ENCODE assay signal across 10 cellular contexts in genomic region chr19:43638991-43639494, GRCh38. TPM values are rescaled to one million over a fixed set of nuclear protein-coding genes. Genes with fewer than 3 reads are reported as not detected.
DNase-seq lines count a peak whose midpoint lies in the region; ATAC-seq and TF ChIP-seq lines count a peak whose summit lies in the region.
"Had no signal": no experiment of that assay in that cellular context is flagged by ENCODE, and none has a peak within 500 bp of the region (broad histone marks: within the 10 kb centered on the region; RNA-seq: fewer than 3 reads in every experiment).

No MANE protein-coding gene starts in this region.

- H3K4me3 ChIP-seq in OCI-LY1 (ENCODE audit: low read depth, low read length, poor library complexity, severe bottlenecking) (peak overlapping the region; percentile 25), endodermal cell (ENCODE audit: low read length) (peak overlapping the region; percentile 86), neuron (ENCODE audit: low read length) (peak overlapping the region; percentile 91), MG63 (no peak overlapping the region)

- DNase-seq in CD14-positive monocyte (ENCODE audit: low spot score) (no peak), endodermal cell (no peak), AG08395 (ENCODE audit: low spot score) (no peak), MG63 (no peak)
- no peak for DNase-seq in activated effector memory CD4-positive, alpha-beta T cell treated with anti-CD3 and anti-CD28 coated beads, Interleukin-2, amount 50 U/mL, for 16 hours
- DNase-seq: NCI-H526 treated with DMSO at 0.1 percent for 48 hours had no signal

- TF ChIP-seq CTCF in CD14-positive monocyte (IDR thresholded peaks at IDR 0.05): no peak
- no peak for TF ChIP-seq CTCF in OCI-LY1 (IDR thresholded peaks at IDR 0.05; ENCODE audit: low read length)
- no peak for TF ChIP-seq CTCF in endodermal cell (conservative IDR thresholded peaks at IDR 0.05)

- 7 to 12% methylated on average over 9 to 14 of the region's 15 CpGs for WGBS in endodermal cell (ENCODE audit: insufficient coverage in 1 of 2, insufficient read length in 1 of 2), 2 experiments

- H3K27me3 Mint-ChIP-seq in CD14-positive monocyte (ENCODE audit: low read depth in 3 of 3) (peaks cover 54 to 66% (median 61%) of the 10 kb centered on the region in 3 donors), endodermal cell (ENCODE audit: insufficient read depth) (peaks cover 83% of the 10 kb centered on the region)

- no peak overlapping the region for H2AFZ ChIP-seq in OCI-LY1 (ENCODE audit: low read length)
- no peak overlapping the region for H2AFZ ChIP-seq in neuron (ENCODE audit: low read depth, low read length)

- H3K9me3 Mint-ChIP-seq in CD14-positive monocyte (peaks cover 0 to 23% (median 11%) of the 10 kb centered on the region in 7 donors), endodermal cell (peaks cover 2% of the 10 kb centered on the region)

- peak overlapping the region; percentile 45; the same call in 1 of the 2 replicates for H3K4me2 ChIP-seq in OCI-LY1 (ENCODE audit: low read length)

- no peak for ATAC-seq in HG03469 (IDR thresholded peaks at IDR 0.05; ENCODE audit: unreplicated experiment)

- H3K4me1 ChIP-seq in OCI-LY1 (ENCODE audit: insufficient read depth, low read length, severe bottlenecking): peaks cover 3% of the 10 kb centered on the region
- H3K4me1 ChIP-seq in endodermal cell (ENCODE audit: control insufficient read depth, insufficient read depth, low read length): no peaks in the 10 kb centered on the region
- peaks cover 50% of the 10 kb centered on the region for H3K4me1 ChIP-seq in neuron (ENCODE audit: insufficient read depth, low read length)

- no peaks in the 10 kb centered on the region for H3K79me2 ChIP-seq in OCI-LY1 (ENCODE audit: insufficient read depth, low read length)

- H3K4me1 Mint-ChIP-seq in CD14-positive monocyte (peaks cover 17% of the 10 kb centered on the region), endodermal cell (peaks cover 14% of the 10 kb centered on the region)

- H3K27ac Mint-ChIP-seq in CD14-positive monocyte (peak overlapping the region in 1 of 7 donors; percentile 52), endodermal cell (no peak overlapping the region)

- H3K27me3 ChIP-seq in OCI-LY1 (ENCODE audit: insufficient read depth, low read length) (0 out of 2 replicates have a peak, but pooled peaks cover 13% of the 10 kb centered on the region), endodermal cell (ENCODE audit: control insufficient read depth, insufficient read depth, low read length, poor library complexity, severe bottlenecking) (peaks cover 43% of the 10 kb centered on the region), neuron (ENCODE audit: insufficient read depth, low read length) (no peaks in the 10 kb centered on the region), MG63 (peaks cover 30% of the 10 kb centered on the region)

- H3K9me3 ChIP-seq in OCI-LY1 (ENCODE audit: low read length) (no peaks in the 10 kb centered on the region), endodermal cell (ENCODE audit: control insufficient read depth, low read length) (no peaks in the 10 kb centered on the region), neuron (ENCODE audit: low read length) (no peaks in the 10 kb centered on the region), MG63 (no peaks in the 10 kb centered on the region)

- H3K9ac ChIP-seq in OCI-LY1 (ENCODE audit: low read length): no peak overlapping the region
- H3K9ac ChIP-seq in endodermal cell (ENCODE audit: extremely low read depth, low read length, poor library complexity, severe bottlenecking): peak overlapping the region; percentile 27

- H3K27ac ChIP-seq in OCI-LY1 (ENCODE audit: low read depth, low read length, poor library complexity, severe bottlenecking): no peak overlapping the region
- no peak overlapping the region for H3K27ac ChIP-seq in endodermal cell (ENCODE audit: low read depth, low read length)

- H3F3A ChIP-seq in OCI-LY1 (ENCODE audit: insufficient read depth, low read length): no peaks in the 10 kb centered on the region

- intact Hi-C loops in CD14-positive monocyte (cut with micrococcal nuclease): no loop called here

- H3K4me3 Mint-ChIP-seq in CD14-positive monocyte (peak overlapping the region; percentile 69 to 88), endodermal cell (peak overlapping the region; percentile 70)

- H4K20me1 ChIP-seq in OCI-LY1 (ENCODE audit: insufficient read depth, low read length): no peaks in the 10 kb centered on the region

- H3K36me3 Mint-ChIP-seq in CD14-positive monocyte (peaks cover 12 to 19% of the 10 kb centered on the region in 2 donors), endodermal cell (ENCODE audit: low read depth) (no peaks in the 10 kb centered on the region)

- no peaks in the 10 kb centered on the region for H3K36me3 ChIP-seq in OCI-LY1 (ENCODE audit: insufficient read depth, low read length)
- no peaks in the 10 kb centered on the region for H3K36me3 ChIP-seq in endodermal cell (ENCODE audit: control insufficient read depth, insufficient read depth, low read length)
- no peaks in the 10 kb centered on the region for H3K36me3 ChIP-seq in neuron (ENCODE audit: insufficient read depth, low read length)
- H3K36me3 ChIP-seq in MG63: no peaks in the 10 kb centered on the region

- no peaks in the 10 kb centered on the region for H3K9me2 ChIP-seq in OCI-LY1 (ENCODE audit: low read depth, low read length)

RNA-seq across cellular contexts. Expression of gene CADM4, which starts 0.6 kb away (rescaled TPM):
- under 1 TPM; 0.10 to 0.31 TPM for polyA plus RNA-seq in CD14-positive monocyte
- total RNA-seq in endodermal cell: 10 to 100 TPM in 1 of 2 donors, 1 to 10 TPM in 1; 9.3 to 19.9 TPM
- 68.9 TPM for polyA plus RNA-seq in endodermal cell (2013, experiment 1 of 2)
- 58.7 TPM for polyA plus RNA-seq in endodermal cell (2013, experiment 2 of 2)
- 0.22 and 3.0 TPM in 2 replicates for total RNA-seq in MG63 (2014; rRNA removed; shearing (Covaris generic); ENCODE audit: low replicate concordance)

RNA-seq across cellular contexts. Expression of gene ZNF428, which starts 19.6 kb away (rescaled TPM):
- 1 to 10 TPM; 3.8 to 3.9 TPM for polyA plus RNA-seq in CD14-positive monocyte
- total RNA-seq in endodermal cell: 10 to 100 TPM; 44.3 to 46.8 TPM
- polyA plus RNA-seq in endodermal cell (2013, experiment 1 of 2): 71.4 TPM
- polyA plus RNA-seq in endodermal cell (2013, experiment 2 of 2): 66.6 TPM
- 45.8 and 101 TPM in 2 replicates for total RNA-seq in MG63 (2014; rRNA removed; shearing (Covaris generic); ENCODE audit: low replicate concordance)

RNA-seq across cellular contexts. Expression of gene SRRM5, which starts 27.2 kb away (rescaled TPM):
- polyA plus RNA-seq in CD14-positive monocyte: not detected
- under 1 TPM; 0.35 to 0.37 TPM for total RNA-seq in endodermal cell
- 0.11 TPM for polyA plus RNA-seq in endodermal cell (2013, experiment 1 of 2)
- polyA plus RNA-seq in endodermal cell (2013, experiment 2 of 2): not detected
- total RNA-seq in MG63 (2014; rRNA removed; shearing (Covaris generic); ENCODE audit: low replicate concordance): not detected in 2 replicates
- total RNA-seq: pulmonary artery endothelial cell had no signal

RNA-seq across cellular contexts. Expression of gene PLAUR, which starts 30.9 kb away (rescaled TPM):
- polyA plus RNA-seq in CD14-positive monocyte: 100 to 1,000 TPM; 212 to 284 TPM
- 10 to 100 TPM; 14.7 to 21.5 TPM for total RNA-seq in endodermal cell
- polyA plus RNA-seq in endodermal cell (2013, experiment 1 of 2): 20.1 TPM
- 17.1 TPM for polyA plus RNA-seq in endodermal cell (2013, experiment 2 of 2)
- total RNA-seq in MG63 (2014; rRNA removed; shearing (Covaris generic); ENCODE audit: low replicate concordance): 14.7 and 43.2 TPM in 2 replicates

RNA-seq across cellular contexts. Expression of gene ZNF576, which starts 42.6 kb away (rescaled TPM):
- 1 to 10 TPM; 7.2 to 8.4 TPM for polyA plus RNA-seq in CD14-positive monocyte
- 10 to 100 TPM; 11.9 to 12.1 TPM for total RNA-seq in endodermal cell
- 10.8 TPM for polyA plus RNA-seq in endodermal cell (2013, experiment 1 of 2)
- 7.1 TPM for polyA plus RNA-seq in endodermal cell (2013, experiment 2 of 2)
- 15.9 and 26.1 TPM in 2 replicates for total RNA-seq in MG63 (2014; rRNA removed; shearing (Covaris generic); ENCODE audit: low replicate concordance)
